16 cellular contexts compared by ENCODE assay signal in genomic region chr10:3264178-3264867, GRCh38.
DNase-seq lines count a peak whose midpoint lies in the region; ATAC-seq, FAIRE-seq and TF ChIP-seq lines count a peak whose summit lies in the region.
"Had no signal": no experiment of that assay in that cellular context is flagged by ENCODE, and none has a peak within 500 bp of the region (broad histone marks: within the 10 kb centered on the region; RNA-seq: fewer than 3 reads in every experiment).

No MANE protein-coding gene starts in this region.

- H3K4me3 ChIP-seq in pancreas: no peak overlapping the region
- H3K4me3 ChIP-seq in testis: no peak overlapping the region
- H3K4me3 ChIP-seq: MG63 had no signal

- H3K27ac Mint-ChIP-seq in activated T-cell treated with anti-CD3 and anti-CD28 coated beads, Interleukin-2, amount 50 U/mL, for 24 hours: no peak overlapping the region
- H3K27ac Mint-ChIP-seq: activated CD4-positive, alpha-beta memory T cell treated with anti-CD3 and anti-CD28 coated beads, Interleukin-2, amount 10 ng/mL, durations not matched to agents 7 days and 5 days; activated T-helper 2 cell treated with anti-CD3 and anti-CD28 coated beads, Interferon-gamma antibody, Interleukin-2, Interleukin-4, amounts not matched to agents 10 μg/mL and 5 μg/mL and 100 μg/mL, durations not matched to agents 14 hours and 24 hours and 36 hours had no signal

- H3K27me3 ChIP-seq in pancreas: no peaks in the 10 kb centered on the region
- H3K27me3 ChIP-seq in testis: no peaks in the 10 kb centered on the region
- H3K27me3 ChIP-seq: MG63 had no signal

- FAIRE-seq in pancreas (lab: Jason Lieb, UNC): no peak
- FAIRE-seq: G401.6, TTC549 had no signal

- no peaks in the 10 kb centered on the region for H3K36me3 ChIP-seq in pancreas
- no peaks in the 10 kb centered on the region for H3K36me3 ChIP-seq in testis (ENCODE audit: low read depth, missing control alignments)
- H3K36me3 ChIP-seq: MG63 had no signal

- H3K27ac ChIP-seq in pancreas (peak overlapping the region in 1 of 4 donors; percentile 25), testis (no peak overlapping the region)

- no peaks in the 10 kb centered on the region for H3K4me1 Mint-ChIP-seq in activated T-cell treated with anti-CD3 and anti-CD28 coated beads, Interleukin-2, amount 50 U/mL, for 24 hours (ENCODE audit: low read depth)

- TF ChIP-seq CTCF in pancreas (IDR thresholded peaks at IDR 0.05): no peak
- no peak for TF ChIP-seq CTCF in testis (IDR thresholded peaks at IDR 0.05)

- H3K4me3 Mint-ChIP-seq in activated T-cell treated with anti-CD3 and anti-CD28 coated beads, Interleukin-2, amount 50 U/mL, for 24 hours: no peak overlapping the region
- H3K4me3 Mint-ChIP-seq: activated CD4-positive, alpha-beta memory T cell treated with anti-CD3 and anti-CD28 coated beads, Interleukin-2, amount 10 ng/mL, durations not matched to agents 7 days and 5 days had no signal

- no peaks in the 10 kb centered on the region for H3K36me3 Mint-ChIP-seq in activated T-cell treated with anti-CD3 and anti-CD28 coated beads, Interleukin-2, amount 50 U/mL, for 24 hours (ENCODE audit: low read depth)

- H3K27me3 Mint-ChIP-seq in activated T-cell treated with anti-CD3 and anti-CD28 coated beads, Interleukin-2, amount 50 U/mL, for 24 hours: peaks cover 36% of the 10 kb centered on the region

- DNase-seq in CD1c-positive myeloid dendritic cell (ENCODE audit: extremely low spot score) (peak; percentile 59), NOMO-1 treated with dmso at 0.1 percent for 144 hours (lab: John Stamatoyannopoulos, UW; ENCODE audit: unreplicated experiment) (peak; percentile 4), kidney tubule cell (ENCODE audit: low spot score) (peak; percentile 56), pancreas (no peak), DMS79 (lab: John Stamatoyannopoulos, UW) (no peak), testis (no peak)
- no peak for DNase-seq in activated T-cell treated with anti-CD3 and anti-CD28 coated beads, Interleukin-2, amount 50 U/mL, for 24 hours
- DNase-seq: activated CD4-positive, alpha-beta memory T cell treated with anti-CD3 and anti-CD28 coated beads, Interleukin-2, amount 10 ng/mL, durations not matched to agents 7 days and 5 days; MG63; NCI-H2171 treated with DMSO at 0.1 percent for 48 hours; retina; stimulated activated naive CD8-positive, alpha-beta T cell treated with anti-CD3 and anti-CD28 coated beads, Interleukin-15, Interleukin-2, amounts not matched to agents 100 U/mL and 50 U/mL, for 24 hours had no signal

- H3K4me1 ChIP-seq in pancreas (no peaks in the 10 kb centered on the region), testis (no peaks in the 10 kb centered on the region)

- H3K9me3 ChIP-seq in pancreas: no peaks in the 10 kb centered on the region
- H3K9me3 ChIP-seq in testis: no peaks in the 10 kb centered on the region
- H3K9me3 ChIP-seq: MG63 had no signal

- 37 to 38% methylated on average over 13 of the region's 13 CpGs for WGBS in pancreas, 2 donors
- WGBS in testis, 2 donors: 80 to 81% methylated on average over 11 to 13 of the region's 13 CpGs

- intact Hi-C loops in pancreas (cut with DNase I): no loop called here
- intact Hi-C loops in testis (cut with DNase I; ENCODE audit: low total_unique reads): no loop called here

- H3K9me3 Mint-ChIP-seq in activated T-cell treated with anti-CD3 and anti-CD28 coated beads, Interleukin-2, amount 50 U/mL, for 24 hours: no peaks in the 10 kb centered on the region
- H3K9me3 Mint-ChIP-seq: activated CD4-positive, alpha-beta memory T cell treated with anti-CD3 and anti-CD28 coated beads, Interleukin-2, amount 10 ng/mL, durations not matched to agents 7 days and 5 days; activated T-helper 2 cell treated with anti-CD3 and anti-CD28 coated beads, Interferon-gamma antibody, Interleukin-2, Interleukin-4, amounts not matched to agents 10 μg/mL and 5 μg/mL and 100 μg/mL, durations not matched to agents 14 hours and 24 hours and 36 hours had no signal

- ATAC-seq in pancreas (peak in 3 of 4 donors; percentile 21 to 41 (median 38)), HG03469 (IDR thresholded peaks at IDR 0.05; ENCODE audit: unreplicated experiment) (no peak)
- ATAC-seq: stimulated activated naive CD8-positive, alpha-beta T cell treated with anti-CD3 and anti-CD28 coated beads, Interleukin-15, Interleukin-2, amounts not matched to agents 100 U/mL and 50 U/mL, for 24 hours had no signal

- no peak for TF ChIP-seq POLR2A in testis (IDR thresholded peaks at IDR 0.05)

Comparison
In these comparisons a context has a peak if more than half of its experiments do, and no peak if none do; other contexts are left out.
1. DNase-seq: peak in CD1c-positive myeloid dendritic cell (single experiment), NOMO-1 treated with dmso at 0.1 percent for 144 hours (single experiment) and kidney tubule cell (single experiment); none in pancreas (0 of 6), activated T-cell treated with anti-CD3 and anti-CD28 coated beads, Interleukin-2, amount 50 U/mL, for 24 hours (single experiment), DMS79 (single experiment) and testis (single experiment).